Comparison of ENCODE assay signal across 12 cellular contexts in genomic region chr5:52811067-52811749, GRCh38. TPM values are rescaled to one million over a fixed set of nuclear protein-coding genes. Genes with fewer than 3 reads are reported as not detected.
DNase-seq lines count a peak whose midpoint lies in the region; ATAC-seq and TF ChIP-seq lines count a peak whose summit lies in the region.
"Had no signal": no experiment of that assay in that cellular context is flagged by ENCODE, and none has a peak within 500 bp of the region (broad histone marks: within the 10 kb centered on the region; RNA-seq: fewer than 3 reads in every experiment).

No MANE protein-coding gene starts in this region.

- H3K4me3 ChIP-seq in SK-N-SH (ENCODE audit: low read depth in 2 of 2, low read length in 1 of 2) (no peak overlapping the region), PC-3 (ENCODE audit: low read length) (no peak overlapping the region), skeletal muscle satellite cell (ENCODE audit: low read length) (no peak overlapping the region)
- H3K4me3 ChIP-seq: right atrium auricular region had no signal

- H2AFZ ChIP-seq in SK-N-SH (ENCODE audit: low read depth) (no peak overlapping the region), PC-3 (ENCODE audit: low read length) (no peak overlapping the region)

- H3K4me1 Mint-ChIP-seq in WTC11: peaks cover 2% of the 10 kb centered on the region; the same call in 1 of the 2 replicates

- H3F3A ChIP-seq in SK-N-SH (replicated peaks; ENCODE audit: insufficient read depth): peaks cover 16% of the 10 kb centered on the region
- H3F3A ChIP-seq in PC-3 (ENCODE audit: low read length, unreplicated experiment): no peaks in the 10 kb centered on the region

- H3K9me3 Mint-ChIP-seq in WTC11: no peaks in the 10 kb centered on the region
- H3K9me3 Mint-ChIP-seq: activated T-helper 1 cell treated with anti-CD3 and anti-CD28 coated beads, Interleukin-12 subunit alpha, Interleukin-12 subunit beta, Interleukin-2, Interleukin-4 antibody, amounts not matched to agents 30 ng/mL and 10 ng/mL and 1 ng/mL, durations not matched to agents 14 hours and 24 hours and 36 hours had no signal

- DNase-seq in SK-N-SH (no peak), PC-3 (peak; percentile 49), fibroblast of gingiva (ENCODE audit: low read depth) (peak; percentile 81), GM19240 (ENCODE audit: insufficient read length, low spot score) (no peak), WTC11 (ENCODE audit: low spot score) (no peak)
- DNase-seq: effector CD8-positive, alpha-beta T cell; NCI-H2081 treated with DMSO at 0.1 percent for 48 hours had no signal

- H3K27ac ChIP-seq in SK-N-SH (ENCODE audit: low read depth in 2 of 2, low read length in 1 of 2) (peak overlapping the region in 1 of 2 experiments; percentile 62; a peak in 2 of 4 replicates), PC-3 (ENCODE audit: low read length) (no peak overlapping the region)

- H3K9me2 ChIP-seq in SK-N-SH (no peaks in the 10 kb centered on the region), PC-3 (replicated peaks; ENCODE audit: low read length) (no peaks in the 10 kb centered on the region)

- H3K4me1 ChIP-seq in SK-N-SH (ENCODE audit: control insufficient read depth in 1 of 2, insufficient read depth in 2 of 2, low read depth in 1 of 2, low read length in 1 of 2): peaks cover 0 to 11% of the 10 kb centered on the region in 2 experiments
- H3K4me1 ChIP-seq in PC-3 (ENCODE audit: insufficient read depth, low read length): peaks cover 28% of the 10 kb centered on the region
- H3K4me1 ChIP-seq in skeletal muscle satellite cell (ENCODE audit: control insufficient read depth, insufficient read depth, low read length): peaks cover 33% of the 10 kb centered on the region

- ATAC-seq in SK-N-SH treated with all-trans-retinoic acid at 6 μM for 48 hours: no peak
- ATAC-seq in PC-3: peak; percentile 28; the same call in 1 of the 2 replicates
- no peak for ATAC-seq in GM19351 (IDR thresholded peaks at IDR 0.05; ENCODE audit: unreplicated experiment)
- ATAC-seq in WTC11: no peak

- POLR2A ChIA-PET in SK-N-SH (lab: Yijun Ruan, JAX) (no interaction called here), PC-3 (lab: Charles Lee; ENCODE audit: unreplicated experiment) (interaction anchor here (0.6 kb wide), 1 partner anchor 14 kb away, joined by 3 read pairs; no protein-coding TSS in a partner anchor), WTC11 (lab: Charles Lee) (interaction anchor here (1.4 kb wide), 1 partner anchor 12 kb away, joined by 5 read pairs; no protein-coding TSS in a partner anchor)

- H3K36me3 Mint-ChIP-seq in WTC11: no peaks in the 10 kb centered on the region

- no peaks in the 10 kb centered on the region for H3K9me3 ChIP-seq in SK-N-SH
- no peaks in the 10 kb centered on the region for H3K9me3 ChIP-seq in PC-3 (ENCODE audit: low read length)
- H3K9me3 ChIP-seq in skeletal muscle satellite cell (replicated peaks; ENCODE audit: low read length): no peaks in the 10 kb centered on the region
- H3K9me3 ChIP-seq: right atrium auricular region had no signal

- H3K4me2 ChIP-seq in SK-N-SH: no peak overlapping the region
- H3K4me2 ChIP-seq in PC-3 (ENCODE audit: low read length): no peak overlapping the region
- H3K4me2 ChIP-seq in skeletal muscle satellite cell (ENCODE audit: low read length): peak overlapping the region; percentile 27

- intact Hi-C loops in PC-3 (cut with micrococcal nuclease): no loop called here

- TF ChIP-seq EP300 in SK-N-SH (IDR thresholded peaks at IDR 0.05; ENCODE audit: borderline replicate concordance in 1 of 2, low read depth in 1 of 2, low read length in 1 of 2): no peak

- no peaks in the 10 kb centered on the region for H4K20me1 ChIP-seq in SK-N-SH (ENCODE audit: insufficient read depth)
- no peaks in the 10 kb centered on the region for H4K20me1 ChIP-seq in PC-3 (ENCODE audit: low read length)

- H3K9ac ChIP-seq in SK-N-SH (no peak overlapping the region), PC-3 (ENCODE audit: low read length) (no peak overlapping the region), skeletal muscle satellite cell (ENCODE audit: low read depth, low read length) (no peak overlapping the region)

- CTCF ChIA-PET in SK-N-SH (lab: Yijun Ruan, JAX) (interaction anchor here (1.7 to 1.9 kb wide), 2 partner anchors 10 to 12 kb away, joined by 5 to 7 read pairs; no protein-coding TSS in a partner anchor), PC-3 (lab: Charles Lee) (no interaction called here), WTC11 (lab: Charles Lee) (no interaction called here)

- H3K79me2 ChIP-seq in SK-N-SH (ENCODE audit: insufficient read depth) (peaks cover 14% of the 10 kb centered on the region), PC-3 (ENCODE audit: low read length) (peaks cover 3% of the 10 kb centered on the region; the same call in 1 of the 2 replicates)

- no TSS peak for BruUV-seq in PC-3 (replicated peaks; lab: Mats Ljungman, UMichigan)

- WGBS in SK-N-SH (ENCODE audit: low lambda C conversion rate): 80% methylated on average over 3 of the region's 3 CpGs

- no peak overlapping the region for H3K4me3 Mint-ChIP-seq in WTC11
- H3K4me3 Mint-ChIP-seq: activated T-helper 1 cell treated with anti-CD3 and anti-CD28 coated beads, Interleukin-12 subunit alpha, Interleukin-12 subunit beta, Interleukin-2, Interleukin-4 antibody, amounts not matched to agents 30 ng/mL and 10 ng/mL and 1 ng/mL, durations not matched to agents 14 hours and 24 hours and 36 hours had no signal

- TF ChIP-seq RAD21 in SK-N-SH (IDR thresholded peaks at IDR 0.05; ENCODE audit: low read length): no peak

- no peak overlapping the region for H3K27ac Mint-ChIP-seq in WTC11
- H3K27ac Mint-ChIP-seq: activated T-helper 1 cell treated with anti-CD3 and anti-CD28 coated beads, Interleukin-12 subunit alpha, Interleukin-12 subunit beta, Interleukin-2, Interleukin-4 antibody, amounts not matched to agents 30 ng/mL and 10 ng/mL and 1 ng/mL, durations not matched to agents 14 hours and 24 hours and 36 hours had no signal

- no peaks in the 10 kb centered on the region for H3K27me3 Mint-ChIP-seq in WTC11 (ENCODE audit: low read depth)

- no peaks in the 10 kb centered on the region for H3K27me3 ChIP-seq in SK-N-SH (ENCODE audit: insufficient read depth)
- no peaks in the 10 kb centered on the region for H3K27me3 ChIP-seq in PC-3 (ENCODE audit: low read length)
- H3K27me3 ChIP-seq in skeletal muscle satellite cell (ENCODE audit: control insufficient read depth, insufficient read depth, low read length): no peaks in the 10 kb centered on the region
- H3K27me3 ChIP-seq: right atrium auricular region had no signal

- H3K36me3 ChIP-seq in SK-N-SH (replicated peaks in 1 of 2; ENCODE audit: control insufficient read depth in 1 of 2, insufficient read depth in 2 of 2, low read length in 1 of 2) (no peaks in the 10 kb centered on the region), PC-3 (ENCODE audit: low read depth, low read length) (no peaks in the 10 kb centered on the region), skeletal muscle satellite cell (ENCODE audit: insufficient read depth, low read length) (no peaks in the 10 kb centered on the region)
- H3K36me3 ChIP-seq: right atrium auricular region had no signal

- no peak for TF ChIP-seq CTCF in SK-N-SH (IDR thresholded peaks at IDR 0.05)
- TF ChIP-seq CTCF in PC-3 (conservative IDR thresholded peaks at IDR 0.05; ENCODE audit: low read depth, low read length): no peak
- TF ChIP-seq CTCF in WTC11 (IDR thresholded peaks at IDR 0.05): no peak

TF ChIP-seq in SK-N-SH, 30 proteins besides CTCF, POLR2A, EP300 and RAD21 (continues in another document):
- TF ChIP-seq FOXM1 (IDR thresholded peaks at IDR 0.05; ENCODE audit: low read depth) (no peak), PBX3 (IDR thresholded peaks at IDR 0.05) (no peak)

TF ChIP-seq in SK-N-SH treated with all-trans-retinoic acid at 6 μM for 48 hours, 23 proteins besides CTCF, POLR2A, EP300 and RAD21 (continues in another document):
- TF ChIP-seq SNAI2 (CRISPR knock-in tag; IDR thresholded peaks at IDR 0.05) (no peak), CSRNP3 (CRISPR knock-in tag; IDR thresholded peaks at IDR 0.05) (no peak), ESRRG (CRISPR knock-in tag; IDR thresholded peaks at IDR 0.05) (no peak)

TF ChIP-seq in WTC11, 78 proteins besides CTCF, POLR2A, EP300 and RAD21 (continues in another document):
- no peak for TF ChIP-seq ZBTB43 (CRISPR knock-in tag; IDR thresholded peaks at IDR 0.05)
- TF ChIP-seq USF2 (CRISPR knock-in tag; IDR thresholded peaks at IDR 0.05): no peak
- TF ChIP-seq TEAD4 (CRISPR knock-in tag; IDR thresholded peaks at IDR 0.05): no peak
- no peak for TF ChIP-seq NFATC4 (CRISPR knock-in tag; IDR thresholded peaks at IDR 0.05)
- no peak for TF ChIP-seq EMX1 (CRISPR knock-in tag; IDR thresholded peaks at IDR 0.05)
- TF ChIP-seq CBFB (CRISPR knock-in tag; IDR thresholded peaks at IDR 0.05; ENCODE audit: low read depth): no peak
- TF ChIP-seq PRRX2 (CRISPR knock-in tag; IDR thresholded peaks at IDR 0.05): no peak
- TF ChIP-seq ZNF219 (CRISPR knock-in tag; IDR thresholded peaks at IDR 0.05; ENCODE audit: borderline replicate concordance): no peak

RNA-seq across cellular contexts. Expression of gene ITGA1, which starts 23.5 kb away (rescaled TPM):
- 7.7 and 9.9 TPM in 2 replicates for polyA plus RNA-seq in SK-N-SH (2012; rRNA removed)
- polyA plus RNA-seq in SK-N-SH (2012; cell fraction: cytosol; rRNA removed): 5.2 and 9.2 TPM in 2 replicates
- polyA plus RNA-seq in SK-N-SH (2012; cell fraction: nucleus; rRNA removed): 4.5 and 11.5 TPM in 2 replicates
- total RNA-seq in PC-3 (2014; rRNA removed) (3.4 and 4.7 TPM in 2 replicates), WTC11 (2021) (4.1 to 6.5 TPM (median 4.6 TPM) in 3 replicates)
- 3.1 and 5.3 TPM in 2 replicates for total RNA-seq in skeletal muscle satellite cell (2012; rRNA removed)

RNA-seq across cellular contexts. Expression of gene PELO, which starts 23.5 kb away (rescaled TPM):
- 10.7 and 11.5 TPM in 2 replicates for polyA plus RNA-seq in SK-N-SH (2012; rRNA removed)
- polyA plus RNA-seq in SK-N-SH (2012; cell fraction: cytosol; rRNA removed): 8.8 and 10.3 TPM in 2 replicates
- 13.5 and 14.3 TPM in 2 replicates for polyA plus RNA-seq in SK-N-SH (2012; cell fraction: nucleus; rRNA removed)
- 33.6 and 45.3 TPM in 2 replicates for total RNA-seq in PC-3 (2014; rRNA removed)
- total RNA-seq in skeletal muscle satellite cell (2012; rRNA removed): 19.8 and 23.6 TPM in 2 replicates
- 13.6 to 18.7 TPM (median 17.8 TPM) in 3 replicates for total RNA-seq in WTC11 (2021)

Comparison
In these comparisons a context has a peak if more than half of its experiments do, and no peak if none do; other contexts are left out.
1. DNase-seq: peak in PC-3 (single experiment) and fibroblast of gingiva (single experiment); none in SK-N-SH (single experiment), GM19240 (single experiment) and WTC11 (single experiment).